In the genomic region with DNA sequence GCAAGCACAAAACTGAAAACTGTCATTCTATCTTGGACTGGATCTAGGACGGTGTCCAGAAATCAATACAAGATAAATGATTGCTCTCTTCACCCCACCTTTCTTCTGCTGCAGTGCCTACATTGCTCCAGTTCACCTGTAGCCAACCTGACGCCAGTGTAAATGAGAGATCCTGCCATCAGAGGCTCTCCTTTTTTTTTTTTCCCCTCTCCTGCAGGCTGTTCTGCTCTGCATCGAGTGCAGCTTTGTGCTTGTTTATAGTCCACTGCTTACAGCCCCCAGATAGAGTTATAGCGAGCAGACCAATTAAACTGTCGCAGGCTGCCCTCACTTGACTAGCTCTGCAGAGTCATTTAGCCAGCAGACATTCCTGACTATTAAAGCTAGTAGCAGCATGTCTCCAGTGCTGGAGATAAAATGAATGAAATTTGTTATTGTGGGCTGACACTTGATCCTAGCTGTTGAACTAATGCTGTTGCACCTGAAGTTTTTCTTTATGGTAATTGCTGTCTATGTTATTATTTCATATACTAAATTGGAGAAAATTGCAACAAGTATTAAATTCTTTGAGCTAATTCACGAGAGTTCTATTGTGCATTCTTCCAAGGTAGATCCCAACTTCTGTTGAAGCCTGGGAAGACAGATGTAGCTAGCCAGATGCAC, we compare ENCODE assay signal across 19 cellular contexts.
DNase-seq lines count a peak whose midpoint lies in the region; ATAC-seq and TF ChIP-seq lines count a peak whose summit lies in the region.
"Had no signal": no experiment of that assay in that cellular context is flagged by ENCODE, and none has a peak within 500 bp of the region (broad histone marks: within the 10 kb centered on the region; RNA-seq: fewer than 3 reads in every experiment).

No MANE protein-coding gene starts in this region.

- H3K27ac Mint-ChIP-seq in activated naive CD8-positive, alpha-beta T cell treated with anti-CD3 and anti-CD28 coated beads for 36 hours, result peak overlapping the region; percentile 27
- H3K27ac Mint-ChIP-seq in activated naive CD8-positive, alpha-beta T cell treated with anti-CD3 and anti-CD28 coated beads, Interleukin-2, amount 50 U/mL, for 24 hours, result no peak overlapping the region
- peak overlapping the region; percentile 26 for H3K27ac Mint-ChIP-seq in activated T-helper 1 cell treated with anti-CD3 and anti-CD28 coated beads, Interleukin-12 subunit alpha, Interleukin-12 subunit beta, Interleukin-2, Interleukin-4 antibody, amounts not matched to agents 30 ng/mL and 10 ng/mL and 1 ng/mL, durations not matched to agents 14 hours and 24 hours and 36 hours
- H3K27ac Mint-ChIP-seq: activated CD8-positive, alpha-beta memory T cell treated with anti-CD3 and anti-CD28 coated beads, Interleukin-2, amount 10 ng/mL, durations not matched to agents 7 days and 5 days; CD14-positive monocyte; memory B cell had no signal

- H3K27me3 Mint-ChIP-seq in activated naive CD8-positive, alpha-beta T cell treated with anti-CD3 and anti-CD28 coated beads for 36 hours, result no peaks in the 10 kb centered on the region
- no peaks in the 10 kb centered on the region for H3K27me3 Mint-ChIP-seq in activated naive CD8-positive, alpha-beta T cell treated with anti-CD3 and anti-CD28 coated beads, Interleukin-2, amount 50 U/mL, for 24 hours
- no peaks in the 10 kb centered on the region for H3K27me3 Mint-ChIP-seq in activated T-helper 1 cell treated with anti-CD3 and anti-CD28 coated beads, Interleukin-12 subunit alpha, Interleukin-12 subunit beta, Interleukin-2, Interleukin-4 antibody, amounts not matched to agents 30 ng/mL and 10 ng/mL and 1 ng/mL, durations not matched to agents 14 hours and 24 hours and 36 hours (ENCODE audit: insufficient read depth)
- H3K27me3 Mint-ChIP-seq: activated CD8-positive, alpha-beta memory T cell treated with anti-CD3 and anti-CD28 coated beads, Interleukin-2, amount 10 ng/mL, durations not matched to agents 7 days and 5 days; memory B cell had no signal

- intact Hi-C loops in activated T-helper 1 cell treated with anti-CD3 and anti-CD28 coated beads, Interleukin-12 subunit alpha, Interleukin-12 subunit beta, Interleukin-2, Interleukin-4 antibody, amounts not matched to agents 30 ng/mL and 10 ng/mL and 1 ng/mL, durations not matched to agents 14 hours and 24 hours and 36 hours (cut with micrococcal nuclease), result no loop called here
- intact Hi-C loops in psoas muscle (cut with DNase I), result no loop called here

- no peaks in the 10 kb centered on the region for H3K9me3 ChIP-seq in psoas muscle
- H3K9me3 ChIP-seq: upper lobe of left lung had no signal

- H3K27me3 ChIP-seq in psoas muscle (ENCODE audit: insufficient read depth in 3 of 3, low read length in 2 of 3), result no peaks in the 10 kb centered on the region
- H3K27me3 ChIP-seq: upper lobe of left lung had no signal

- no peak overlapping the region for H3K4me3 ChIP-seq in psoas muscle
- H3K4me3 ChIP-seq: upper lobe of left lung had no signal

- peaks cover 6% of the 10 kb centered on the region for H3K36me3 Mint-ChIP-seq in activated naive CD8-positive, alpha-beta T cell treated with anti-CD3 and anti-CD28 coated beads for 36 hours
- H3K36me3 Mint-ChIP-seq in activated naive CD8-positive, alpha-beta T cell treated with anti-CD3 and anti-CD28 coated beads, Interleukin-2, amount 50 U/mL, for 24 hours (ENCODE audit: low read depth), result peaks cover 3% of the 10 kb centered on the region
- H3K36me3 Mint-ChIP-seq in activated T-helper 1 cell treated with anti-CD3 and anti-CD28 coated beads, Interleukin-12 subunit alpha, Interleukin-12 subunit beta, Interleukin-2, Interleukin-4 antibody, amounts not matched to agents 30 ng/mL and 10 ng/mL and 1 ng/mL, durations not matched to agents 14 hours and 24 hours and 36 hours (ENCODE audit: low read depth), result peaks cover 3% of the 10 kb centered on the region
- H3K36me3 Mint-ChIP-seq: activated CD8-positive, alpha-beta memory T cell treated with anti-CD3 and anti-CD28 coated beads, Interleukin-2, amount 10 ng/mL, durations not matched to agents 7 days and 5 days had no signal

- ATAC-seq in activated naive CD8-positive, alpha-beta T cell treated with anti-CD3 and anti-CD28 coated beads, Interleukin-2, amount 50 U/mL, for 24 hours, result no peak
- ATAC-seq in psoas muscle (peak in 2 of 4 donors; percentile 24 to 34), HG02798 (IDR thresholded peaks at IDR 0.05; ENCODE audit: poor library complexity, unreplicated experiment) (no peak), HG03196 (IDR thresholded peaks at IDR 0.05; ENCODE audit: unreplicated experiment) (no peak)
- ATAC-seq: activated CD8-positive, alpha-beta memory T cell treated with anti-CD3 and anti-CD28 coated beads, Interleukin-2, amount 10 ng/mL, durations not matched to agents 7 days and 5 days had no signal

- H3K4me1 Mint-ChIP-seq in activated naive CD8-positive, alpha-beta T cell treated with anti-CD3 and anti-CD28 coated beads for 36 hours, result peaks cover 2% of the 10 kb centered on the region
- H3K4me1 Mint-ChIP-seq in activated naive CD8-positive, alpha-beta T cell treated with anti-CD3 and anti-CD28 coated beads, Interleukin-2, amount 50 U/mL, for 24 hours, result no peaks in the 10 kb centered on the region
- peaks cover 20% of the 10 kb centered on the region for H3K4me1 Mint-ChIP-seq in activated T-helper 1 cell treated with anti-CD3 and anti-CD28 coated beads, Interleukin-12 subunit alpha, Interleukin-12 subunit beta, Interleukin-2, Interleukin-4 antibody, amounts not matched to agents 30 ng/mL and 10 ng/mL and 1 ng/mL, durations not matched to agents 14 hours and 24 hours and 36 hours (ENCODE audit: low read depth)
- H3K4me1 Mint-ChIP-seq: CD14-positive monocyte, memory B cell had no signal

- H3K27ac ChIP-seq in psoas muscle, result peak overlapping the region; percentile 63
- H3K27ac ChIP-seq: upper lobe of left lung had no signal

- no peaks in the 10 kb centered on the region for H3K36me3 ChIP-seq in psoas muscle (ENCODE audit: insufficient read depth in 1 of 2, low read depth in 1 of 2)

- no peaks in the 10 kb centered on the region for H3K9me3 Mint-ChIP-seq in activated naive CD8-positive, alpha-beta T cell treated with anti-CD3 and anti-CD28 coated beads for 36 hours
- H3K9me3 Mint-ChIP-seq in activated naive CD8-positive, alpha-beta T cell treated with anti-CD3 and anti-CD28 coated beads, Interleukin-2, amount 50 U/mL, for 24 hours, result no peaks in the 10 kb centered on the region
- H3K9me3 Mint-ChIP-seq in activated T-helper 1 cell treated with anti-CD3 and anti-CD28 coated beads, Interleukin-12 subunit alpha, Interleukin-12 subunit beta, Interleukin-2, Interleukin-4 antibody, amounts not matched to agents 30 ng/mL and 10 ng/mL and 1 ng/mL, durations not matched to agents 14 hours and 24 hours and 36 hours, result no peaks in the 10 kb centered on the region
- H3K9me3 Mint-ChIP-seq: memory B cell, neural crest cell had no signal

- peaks cover 38% of the 10 kb centered on the region for H3K4me1 ChIP-seq in psoas muscle
- H3K4me1 ChIP-seq: upper lobe of left lung had no signal

- DNase-seq in activated naive CD8-positive, alpha-beta T cell treated with anti-CD3 and anti-CD28 coated beads for 36 hours, result no peak
- DNase-seq in activated naive CD8-positive, alpha-beta T cell treated with anti-CD3 and anti-CD28 coated beads, Interleukin-2, amount 50 U/mL, for 24 hours, result no peak
- DNase-seq in NCI-H146 treated with DMSO at 0.1 percent for 48 hours (lab: John Stamatoyannopoulos, UW; ENCODE audit: unreplicated experiment) (peak; percentile 25), psoas muscle (no peak), NCI-H128 (lab: John Stamatoyannopoulos, UW; ENCODE audit: unreplicated experiment) (no peak)
- DNase-seq in activated T-helper 1 cell treated with anti-CD3 and anti-CD28 coated beads, Interleukin-12 subunit alpha, Interleukin-12 subunit beta, Interleukin-2, Interleukin-4 antibody, amounts not matched to agents 30 ng/mL and 10 ng/mL and 1 ng/mL, durations not matched to agents 14 hours and 24 hours and 36 hours (ENCODE audit: low spot score), result no peak
- DNase-seq: activated CD8-positive, alpha-beta memory T cell treated with anti-CD3 and anti-CD28 coated beads, Interleukin-2, amount 10 ng/mL, durations not matched to agents 7 days and 5 days; activated gamma-delta T cell; amniotic stem cell; cerebellar nuclear complex; effector CD8-positive, alpha-beta T cell; NCI-H2081 treated with DMSO at 0.1 percent for 48 hours; stimulated activated naive CD4-positive, alpha-beta T cell treated with Interleukin-2 at 50 U/mL for 16 hours; upper lobe of left lung had no signal

- no peak overlapping the region for H3K4me3 Mint-ChIP-seq in activated naive CD8-positive, alpha-beta T cell treated with anti-CD3 and anti-CD28 coated beads for 36 hours
- no peak overlapping the region for H3K4me3 Mint-ChIP-seq in activated naive CD8-positive, alpha-beta T cell treated with anti-CD3 and anti-CD28 coated beads, Interleukin-2, amount 50 U/mL, for 24 hours
- H3K4me3 Mint-ChIP-seq in activated T-helper 1 cell treated with anti-CD3 and anti-CD28 coated beads, Interleukin-12 subunit alpha, Interleukin-12 subunit beta, Interleukin-2, Interleukin-4 antibody, amounts not matched to agents 30 ng/mL and 10 ng/mL and 1 ng/mL, durations not matched to agents 14 hours and 24 hours and 36 hours, result no peak overlapping the region
- H3K4me3 Mint-ChIP-seq: activated CD8-positive, alpha-beta memory T cell treated with anti-CD3 and anti-CD28 coated beads, Interleukin-2, amount 10 ng/mL, durations not matched to agents 7 days and 5 days; CD14-positive monocyte; memory B cell; neural crest cell had no signal

- 48 to 84% (median 64%) methylated on average over 6 of the region's 6 CpGs for WGBS in psoas muscle, 3 donors

- no peak for TF ChIP-seq CTCF in psoas muscle (IDR thresholded peaks at IDR 0.05)
